8 cellular contexts compared by ENCODE assay signal in genomic region chr9:72526901-72527800, GRCh38. TPM values are rescaled to one million over a fixed set of nuclear protein-coding genes. Genes with fewer than 3 reads are reported as not detected.
A peak's percentile ranks its signal among the peaks of the same experiment; 100 is the strongest.
DNase-seq lines count a peak whose midpoint lies in the region; ATAC-seq and TF ChIP-seq lines count a peak whose summit lies in the region.

No MANE protein-coding gene starts in this region.

- peak; percentile 76 for DNase-seq in SIG-M5 treated with dmso at 0.1 percent for 504 hours (lab: John Stamatoyannopoulos, UW; ENCODE audit: unreplicated experiment)
- no peak for DNase-seq in SIG-M5 (lab: John Stamatoyannopoulos, UW)
- peak; percentile 71 for DNase-seq in NOMO-1 treated with DMSO at 0.1 percent for 48 hours (lab: John Stamatoyannopoulos, UW; ENCODE audit: unreplicated experiment)
- DNase-seq in activated effector memory CD4-positive, alpha-beta T cell treated with Interleukin-2 at 50 U/mL for 16 hours, result peak; percentile 77
- peak; percentile 62 to 72 for DNase-seq in foreskin keratinocyte
- peak; percentile 73 for DNase-seq in occipital lobe (lab: John Stamatoyannopoulos, UW)
- DNase-seq in substantia nigra (lab: John Stamatoyannopoulos, UW), result peak in 48 of 49 donors; percentile 6 to 80 (median 47)

- H3K4me1 ChIP-seq in foreskin keratinocyte, result peaks cover 20% of the 10 kb centered on the region

- TF ChIP-seq CTCF in foreskin keratinocyte (conservative IDR thresholded peaks at IDR 0.05), result no peak

- H3K27ac ChIP-seq in foreskin keratinocyte, result peak overlapping the region; percentile 75
- peak overlapping the region; percentile 56 for H3K27ac ChIP-seq in substantia nigra (ENCODE audit: low read depth, low read length, poor library complexity, severe bottlenecking)

- peak; percentile 77 for ATAC-seq in HG02884 (IDR thresholded peaks at IDR 0.05; ENCODE audit: unreplicated experiment)
- ATAC-seq in foreskin keratinocyte, result peak; percentile 75

- no peaks in the 10 kb centered on the region for H3K27me3 ChIP-seq in foreskin keratinocyte

RNA-seq across cellular contexts. Expression of gene TMC1, which starts 5.7 kb away (rescaled TPM):
- total RNA-seq in foreskin keratinocyte (not detected in 2 replicates), occipital lobe (0.78 TPM)
- not detected in 2 replicates for polyA plus RNA-seq in foreskin keratinocyte
